ENCODE assay signal across 12 cellular contexts in the genomic region with DNA sequence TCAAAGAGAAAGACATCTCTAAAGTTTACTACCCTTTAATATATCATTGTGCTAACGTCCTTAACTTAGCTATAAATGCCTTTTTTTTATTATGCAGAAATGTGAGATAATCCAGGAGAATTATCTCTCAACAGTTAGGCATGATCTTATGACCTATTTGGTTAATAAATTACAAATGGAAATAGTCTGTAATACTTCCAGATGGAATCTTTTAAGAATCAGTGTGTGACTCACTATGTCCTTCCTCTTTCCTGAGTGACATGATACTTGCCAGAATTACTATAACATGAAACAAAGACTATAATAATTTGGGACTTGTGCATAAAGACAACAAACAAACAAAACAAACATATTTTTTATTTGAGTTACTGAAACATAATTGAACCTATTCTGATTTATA.
"Had no signal": no experiment of that assay in that cellular context is flagged by ENCODE, and none has a peak within 500 bp of the region (broad histone marks: within the 10 kb centered on the region; RNA-seq: fewer than 3 reads in every experiment).

No MANE protein-coding gene starts in this region.

- H3K27me3 ChIP-seq: adrenal gland, pancreas had no signal

- H3K27ac ChIP-seq: adrenal gland, coronary artery, pancreas had no signal

- H3K9me3 ChIP-seq: adrenal gland, pancreas had no signal

- H3K4me1 ChIP-seq: adrenal gland, pancreas had no signal

- FAIRE-seq: pancreas had no signal

- H3K36me3 ChIP-seq: adrenal gland, pancreas had no signal

- H3K4me3 ChIP-seq: adrenal gland, coronary artery, pancreas, smooth muscle cell had no signal

- H3K4me2 ChIP-seq: smooth muscle cell had no signal

- ATAC-seq: left ventricle myocardium superior, pancreas had no signal

- DNase-seq: activated B cell treated with CpG ODN at 0.5 μM for 24 hours; activated CD4-positive, alpha-beta T cell treated with anti-CD3 and anti-CD28 coated beads, Interleukin-2, amount 10 ng/mL, durations not matched to agents 24 days and 14 days; activated naive CD4-positive, alpha-beta T cell treated with anti-CD3 and anti-CD28 coated beads, Interleukin-2, amount 50 U/mL, for 16 hours; adrenal gland; caudate nucleus; effector CD8-positive, alpha-beta T cell; islet precursor cell; left ventricle myocardium superior; pancreas; T1000 had no signal
